9 cellular contexts compared by ENCODE assay signal in the genomic region with DNA sequence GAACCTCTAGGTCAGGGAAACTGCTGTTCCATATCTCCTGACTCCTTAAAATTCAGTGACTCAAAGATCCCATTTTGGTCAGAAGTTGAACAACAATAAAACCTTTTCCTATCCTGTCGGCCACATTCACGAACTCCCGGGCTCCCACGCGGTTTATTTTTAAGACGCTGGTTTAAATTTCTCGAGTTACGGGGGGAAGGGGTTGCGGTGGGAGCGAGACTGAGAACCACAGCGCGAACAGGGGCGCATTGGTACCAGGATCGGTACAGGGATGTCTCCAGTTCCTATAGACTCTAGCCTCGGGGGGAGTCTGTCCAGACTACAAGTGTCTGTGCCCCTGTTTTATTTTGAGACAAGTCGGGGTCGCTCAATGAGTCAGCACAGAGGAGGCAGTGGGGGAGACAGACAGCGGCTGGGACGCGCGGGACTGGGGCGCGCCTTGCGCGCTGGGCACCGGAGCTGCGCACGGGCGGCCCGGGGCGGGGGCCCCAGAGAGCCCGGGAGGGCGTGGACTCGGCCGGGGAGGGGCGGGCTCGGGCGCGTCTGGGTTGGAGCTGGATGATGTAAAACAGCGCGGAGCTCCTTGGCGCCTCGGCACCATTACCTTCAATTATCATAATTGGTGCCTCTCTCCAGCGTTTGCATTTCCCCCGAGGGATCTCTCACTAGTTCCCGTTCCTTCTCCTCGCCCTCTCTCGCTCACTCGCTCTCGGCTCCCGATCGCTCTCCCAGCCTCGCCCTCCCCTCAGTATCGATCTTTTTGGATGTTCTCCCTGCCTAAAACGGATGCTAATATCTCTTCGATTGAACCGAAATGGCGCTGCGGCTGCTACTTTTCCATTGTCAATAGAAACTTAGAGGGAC. TPM values are rescaled to one million over a fixed set of nuclear protein-coding genes. Genes with fewer than 3 reads are reported as not detected.
DNase-seq lines count a peak whose midpoint lies in the region; ATAC-seq, FAIRE-seq and TF ChIP-seq lines count a peak whose summit lies in the region.
"Had no signal": no experiment of that assay in that cellular context is flagged by ENCODE, and none has a peak within 500 bp of the region (broad histone marks: within the 10 kb centered on the region; RNA-seq: fewer than 3 reads in every experiment).

No MANE protein-coding gene starts in this region.

- TF ChIP-seq RAD21 in GM12878 (IDR thresholded peaks at IDR 0.05; ENCODE audit: insufficient read depth, low read depth, low read length) = no peak

- no peaks in the 10 kb centered on the region for H4K20me1 ChIP-seq in GM12878 (ENCODE audit: control insufficient read depth, insufficient read depth)

- intact Hi-C loops in GM12878 (cut with micrococcal nuclease; ENCODE audit: unreplicated experiment) = no loop called here

- H2AFZ ChIP-seq in GM12878 (ENCODE audit: control insufficient read depth, low read depth, low read length) = no peak overlapping the region; the same call in 1 of the 2 replicates

- no peak for TF ChIP-seq CTCF in GM12878 (IDR thresholded peaks at IDR 0.05 in 2 of 3, conservative IDR thresholded peaks at IDR 0.05 in 1 of 3; ENCODE audit: control insufficient read depth in 2 of 3, extremely low read depth in 1 of 3, insufficient read depth in 1 of 3, low read depth in 3 of 3, low read length in 3 of 3)

- peaks cover 2 to 5% of the 10 kb centered on the region in 2 experiments for H3K27me3 ChIP-seq in GM12878 (replicated peaks in 1 of 2; ENCODE audit: control insufficient read depth in 2 of 2, insufficient read depth in 2 of 2, low read length in 1 of 2)

- no peak for TF ChIP-seq POLR2A in GM12878 (IDR thresholded peaks at IDR 0.05; ENCODE audit: low read depth, low read length)

- no peak overlapping the region for H3K4me3 ChIP-seq in GM12878

- in situ Hi-C loops in GM12878 (cut with MboI) = loop anchor here (5.0 to 10.0 kb wide), 2 partner anchors 324 to 776 kb away; no protein-coding TSS in a partner anchor

- BruUV-seq in GM12878 (replicated peaks; lab: Mats Ljungman, UMichigan) = no TSS peak

- POLR2A ChIA-PET in GM12878 (lab: Charles Lee) = no interaction called here

- SMC1A ChIA-PET in GM12878 (lab: Charles Lee; ENCODE audit: uncharacterized antibody, unreplicated experiment) = no interaction called here

- RAD21 ChIA-PET in GM12878 (lab: Charles Lee; ENCODE audit: unreplicated experiment) = no interaction called here

- CTCF ChIA-PET in GM12878 (lab: Yijun Ruan, JAX) = no interaction called here

- H3K4me1 ChIP-seq in GM12878 (ENCODE audit: control insufficient read depth, insufficient read depth, low read length) = no peaks in the 10 kb centered on the region

- no peaks in the 10 kb centered on the region for H3K9me3 ChIP-seq in GM12878 (replicated peaks; ENCODE audit: control insufficient read depth, insufficient read depth, low read length)

- no peak overlapping the region for H3K27ac ChIP-seq in GM12878 (ENCODE audit: control insufficient read depth, insufficient read depth)

- WGBS in GM12878 (ENCODE audit: insufficient coverage, insufficient replicate concordance, low lambda C conversion rate, missing lambda C conversion rate) = 2% methylated on average over 41 of the region's 59 CpGs

- no peak for TF ChIP-seq EP300 in GM12878 (IDR thresholded peaks at IDR 0.05; ENCODE audit: borderline replicate concordance in 1 of 2, control insufficient read depth in 1 of 2, low read depth in 2 of 2, low read length in 2 of 2)

- DNase-seq in DMS 273 (lab: John Stamatoyannopoulos, UW; ENCODE audit: unreplicated experiment) (peak; percentile 32), DMS 273 treated with DMSO at 0.1 percent for 48 hours (lab: John Stamatoyannopoulos, UW) (no peak), SK-N-DZ (ENCODE audit: low spot score) (peak; percentile 56), GM12878 (ENCODE audit: low read depth, low spot score) (no peak), iPS-NIHi11 (ENCODE audit: low spot score) (peak; percentile 70), SW 1271 (lab: John Stamatoyannopoulos, UW) (no peak)
- peak; percentile 74 for DNase-seq in stimulated activated CD4-positive, alpha-beta T cell treated with anti-CD3 and anti-CD28 coated beads, Interleukin-15, amount 100 ng/mL, for 24 hours

- no peak overlapping the region for H3K9ac ChIP-seq in GM12878 (ENCODE audit: control insufficient read depth, insufficient read depth, low read length)

- FAIRE-seq in GM12878 (lab: Jason Lieb, UNC) = no peak
- FAIRE-seq: A204.1 had no signal

- ATAC-seq in GM12878 (peak; percentile 45; the same call in 2 of the 3 replicates), HG02623 (IDR thresholded peaks at IDR 0.05; ENCODE audit: unreplicated experiment) (no peak)

- no peaks in the 10 kb centered on the region for H3K36me3 ChIP-seq in GM12878 (ENCODE audit: control insufficient read depth in 2 of 2, insufficient read depth in 2 of 2, low read length in 1 of 2)

- H3K4me2 ChIP-seq in GM12878 (ENCODE audit: control insufficient read depth, insufficient read depth) = no peak overlapping the region; the same call in 1 of the 2 replicates

- H3K79me2 ChIP-seq in GM12878 (ENCODE audit: control insufficient read depth, insufficient read depth, low read length) = no peaks in the 10 kb centered on the region

TF ChIP-seq in GM12878, 131 proteins besides CTCF, POLR2A, EP300 and RAD21 (continues in another document):
- TF ChIP-seq SMAD1 (IDR thresholded peaks at IDR 0.05; ENCODE audit: low read depth, partially characterized antibody) = no peak
- TF ChIP-seq, protein P1, sequence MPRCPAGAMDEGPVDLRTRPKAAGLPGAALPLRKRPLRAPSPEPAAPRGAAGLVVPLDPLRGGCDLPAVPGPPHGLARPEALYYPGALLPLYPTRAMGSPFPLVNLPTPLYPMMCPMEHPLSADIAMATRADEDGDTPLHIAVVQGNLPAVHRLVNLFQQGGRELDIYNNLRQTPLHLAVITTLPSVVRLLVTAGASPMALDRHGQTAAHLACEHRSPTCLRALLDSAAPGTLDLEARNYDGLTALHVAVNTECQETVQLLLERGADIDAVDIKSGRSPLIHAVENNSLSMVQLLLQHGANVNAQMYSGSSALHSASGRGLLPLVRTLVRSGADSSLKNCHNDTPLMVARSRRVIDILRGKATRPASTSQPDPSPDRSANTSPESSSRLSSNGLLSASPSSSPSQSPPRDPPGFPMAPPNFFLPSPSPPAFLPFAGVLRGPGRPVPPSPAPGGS (IDR thresholded peaks at IDR 0.05; ENCODE audit: borderline replicate concordance, insufficient read depth, low read depth, low read length, poor library complexity, severe bottlenecking) = no peak
- TF ChIP-seq DPF2 (IDR thresholded peaks at IDR 0.05) = no peak
- TF ChIP-seq, protein P2, sequence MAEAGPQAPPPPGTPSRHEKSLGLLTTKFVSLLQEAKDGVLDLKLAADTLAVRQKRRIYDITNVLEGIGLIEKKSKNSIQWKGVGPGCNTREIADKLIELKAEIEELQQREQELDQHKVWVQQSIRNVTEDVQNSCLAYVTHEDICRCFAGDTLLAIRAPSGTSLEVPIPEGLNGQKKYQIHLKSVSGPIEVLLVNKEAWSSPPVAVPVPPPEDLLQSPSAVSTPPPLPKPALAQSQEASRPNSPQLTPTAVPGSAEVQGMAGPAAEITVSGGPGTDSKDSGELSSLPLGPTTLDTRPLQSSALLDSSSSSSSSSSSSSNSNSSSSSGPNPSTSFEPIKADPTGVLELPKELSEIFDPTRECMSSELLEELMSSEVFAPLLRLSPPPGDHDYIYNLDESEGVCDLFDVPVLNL (IDR thresholded peaks at IDR 0.05; ENCODE audit: low read depth, low read length) = no peak
- TF ChIP-seq RB1 (IDR thresholded peaks at IDR 0.05; ENCODE audit: borderline replicate concordance) = no peak
- TF ChIP-seq, protein P3, sequence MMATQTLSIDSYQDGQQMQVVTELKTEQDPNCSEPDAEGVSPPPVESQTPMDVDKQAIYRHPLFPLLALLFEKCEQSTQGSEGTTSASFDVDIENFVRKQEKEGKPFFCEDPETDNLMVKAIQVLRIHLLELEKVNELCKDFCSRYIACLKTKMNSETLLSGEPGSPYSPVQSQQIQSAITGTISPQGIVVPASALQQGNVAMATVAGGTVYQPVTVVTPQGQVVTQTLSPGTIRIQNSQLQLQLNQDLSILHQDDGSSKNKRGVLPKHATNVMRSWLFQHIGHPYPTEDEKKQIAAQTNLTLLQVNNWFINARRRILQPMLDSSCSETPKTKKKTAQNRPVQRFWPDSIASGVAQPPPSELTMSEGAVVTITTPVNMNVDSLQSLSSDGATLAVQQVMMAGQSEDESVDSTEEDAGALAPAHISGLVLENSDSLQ (IDR thresholded peaks at IDR 0.05) = no peak
- no peak for TF ChIP-seq HDAC6 (IDR thresholded peaks at IDR 0.05; ENCODE audit: unreplicated experiment)
- no peak for TF ChIP-seq SUZ12 (IDR thresholded peaks at IDR 0.05; ENCODE audit: unreplicated experiment)
- no peak for TF ChIP-seq IRF3 (IDR thresholded peaks at IDR 0.05)

RNA-seq across cellular contexts. Expression of gene BAMBI, which starts 8.7 kb away (rescaled TPM):
- 21.9 and 23.1 TPM in 2 replicates for polyA plus RNA-seq in SK-N-DZ (2014; cell fraction: cytosol; rRNA removed)
- polyA plus RNA-seq in SK-N-DZ (2014; cell fraction: nucleus; rRNA removed) = 27.5 and 29.4 TPM in 2 replicates
- total RNA-seq in GM12878 (2013; cell fraction: nucleolus; rRNA removed) = not detected in 2 replicates
- total RNA-seq in GM12878 (2014; rRNA removed) (not detected in 2 replicates), GM12878 (2014; rRNA removed; fragmentation: Illumina TruSeq; extraction: Trizol) (not detected in 2 replicates), GM12878 (2021) (0.13 and 0.18 TPM in 2 replicates)
- polyA plus RNA-seq in GM12878 (2011; ENCODE audit: low read depth) = 0.17 TPM
- polyA plus RNA-seq in GM12878 (2011; rRNA removed) (0.10 and 0.12 TPM in 2 replicates), GM12878 (2014; fragmentation: Illumina TruSeq; extraction: Trizol) (0.03 TPM in 1 of 2 replicates, not detected in the other), GM12878 (2014; fragmentation: Nextera tagmentation; extraction: Ambion mirVana) (not detected), GM12878 (2014; rRNA removed) (0.05 TPM in 1 of 2 replicates, not detected in the other), GM12878 (2016; fragmentation: Nextera tagmentation; extraction: Ambion mirVana) (under 1 TPM in 1 of 2 experiments, not detected in 1; 0.06 TPM)
- polyA plus RNA-seq in GM12878 (2011; cell fraction: cytosol; rRNA removed) = 0.07 and 0.18 TPM in 2 replicates
- 0.15 and 0.24 TPM in 2 replicates for polyA plus RNA-seq in GM12878 (2011; cell fraction: nucleus; rRNA removed)
- polyA plus RNA-seq in GM12878 (2012) = not detected in 2 replicates
- polyA minus RNA-seq in GM12878 (2011; rRNA and poly(A)+ RNA removed) = 0.21 TPM in 1 of 2 replicates, not detected in the other
- not detected in 2 replicates for polyA minus RNA-seq in GM12878 (2011; cell fraction: cytosol; rRNA and poly(A)+ RNA removed)
- not detected in 2 replicates for polyA minus RNA-seq in GM12878 (2011; cell fraction: nucleus; rRNA and poly(A)+ RNA removed)

Comparison
In these comparisons a context has a peak if more than half of its experiments do, and no peak if none do; other contexts are left out.
1. DNase-seq: peak in DMS 273 (single experiment), SK-N-DZ (single experiment), iPS-NIHi11 (single experiment) and stimulated activated CD4-positive, alpha-beta T cell treated with anti-CD3 and anti-CD28 coated beads, Interleukin-15, amount 100 ng/mL, for 24 hours (single experiment); none in DMS 273 treated with DMSO at 0.1 percent for 48 hours (single experiment), GM12878 (single experiment) and SW 1271 (0 of 2).